In the genomic region with DNA sequence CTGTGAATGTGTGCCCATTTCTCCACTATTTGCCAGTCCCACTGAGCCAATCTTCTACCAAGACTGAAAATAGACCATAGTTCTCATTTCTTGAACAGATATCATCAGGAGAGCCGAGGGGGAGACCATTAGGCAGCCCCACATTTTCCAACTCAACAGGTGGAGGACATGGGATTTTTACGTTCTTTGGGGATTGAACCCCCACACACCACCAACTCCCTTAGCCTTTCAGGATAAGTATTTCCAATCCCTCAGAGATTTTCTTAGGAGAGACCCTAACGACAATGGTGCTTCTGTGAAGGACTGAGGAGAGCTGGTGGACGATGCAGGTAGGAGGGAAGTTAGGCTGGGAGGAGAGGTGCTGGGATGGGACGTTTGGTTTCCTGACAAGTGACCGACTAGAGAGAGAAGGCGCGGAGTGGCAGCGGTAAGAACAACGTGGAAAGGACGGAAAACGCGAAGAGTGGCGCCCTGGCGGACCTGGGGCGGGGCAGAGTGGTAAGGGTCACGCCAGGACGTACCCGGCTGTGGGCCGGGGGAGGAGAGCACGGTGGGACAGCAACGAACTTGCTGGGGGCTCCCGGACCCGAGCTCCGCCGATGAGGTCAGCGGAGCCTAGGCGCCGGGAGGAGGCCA, we compare ENCODE assay signal across 8 cellular contexts. TPM values are rescaled to one million over a fixed set of nuclear protein-coding genes. Genes with fewer than 3 reads are reported as not detected.
DNase-seq lines count a peak whose midpoint lies in the region; ATAC-seq and TF ChIP-seq lines count a peak whose summit lies in the region.

No MANE protein-coding gene starts in this region.

- H3K4me1 Mint-ChIP-seq in CD8-positive, alpha-beta T cell (ENCODE audit: low read depth): peaks cover 18% of the 10 kb centered on the region

- H3K27me3 ChIP-seq in CD8-positive, alpha-beta T cell (ENCODE audit: insufficient read depth, low read length): peaks cover 10% of the 10 kb centered on the region
- H3K27me3 ChIP-seq in Peyer's patch (peaks cover 0 to 4% of the 10 kb centered on the region in 2 donors), esophagus (ENCODE audit: control insufficient read depth in 1 of 2, insufficient read depth in 2 of 2, low read length in 2 of 2) (peaks cover 0 to 9% of the 10 kb centered on the region in 2 donors), neuron (ENCODE audit: insufficient read depth, low read length) (peaks cover 40% of the 10 kb centered on the region)

- H3K36me3 ChIP-seq in CD8-positive, alpha-beta T cell (ENCODE audit: insufficient read depth, low read length): no peaks in the 10 kb centered on the region
- H3K36me3 ChIP-seq in Peyer's patch (no peaks in the 10 kb centered on the region), esophagus (ENCODE audit: control insufficient read depth in 2 of 2, insufficient read depth in 2 of 2, low read length in 1 of 2) (no peaks in the 10 kb centered on the region), neuron (ENCODE audit: insufficient read depth, low read length) (no peaks in the 10 kb centered on the region)

- H3K4me3 Mint-ChIP-seq in CD8-positive, alpha-beta T cell: peak overlapping the region; percentile 85

- H3K36me3 Mint-ChIP-seq in CD8-positive, alpha-beta T cell: no peaks in the 10 kb centered on the region

- POLR2A ChIA-PET in CD8-positive, alpha-beta T cell (lab: Charles Lee): no interaction called here

- TF ChIP-seq CTCF in CD8-positive, alpha-beta T cell (IDR thresholded peaks at IDR 0.05): no peak
- TF ChIP-seq CTCF in Peyer's patch (IDR thresholded peaks at IDR 0.05): no peak

- TF ChIP-seq POLR2A in Peyer's patch (IDR thresholded peaks at IDR 0.05): no peak

- H3K27me3 Mint-ChIP-seq in CD8-positive, alpha-beta T cell (ENCODE audit: low read depth): peaks cover 48% of the 10 kb centered on the region

- ATAC-seq in CD8-positive, alpha-beta T cell: no peak
- ATAC-seq in GM21423 (IDR thresholded peaks at IDR 0.05; ENCODE audit: unreplicated experiment) (no peak), HG03378 (IDR thresholded peaks at IDR 0.05; ENCODE audit: unreplicated experiment) (no peak), GM21528 (IDR thresholded peaks at IDR 0.05; ENCODE audit: low FRiP score, unreplicated experiment) (no peak)

- H3K27ac ChIP-seq in CD8-positive, alpha-beta T cell (ENCODE audit: low read depth, low read length): no peak overlapping the region
- H3K27ac ChIP-seq in Peyer's patch (peak overlapping the region; percentile 48 to 73 (median 62)), esophagus (ENCODE audit: low read depth in 2 of 2, low read length in 1 of 2) (peak overlapping the region; percentile 20 to 35)

- H3K9me3 ChIP-seq in CD8-positive, alpha-beta T cell (ENCODE audit: low read length): no peaks in the 10 kb centered on the region
- H3K9me3 ChIP-seq in Peyer's patch (no peaks in the 10 kb centered on the region), esophagus (ENCODE audit: control insufficient read depth in 2 of 2, insufficient read depth in 1 of 2, low read depth in 1 of 2, low read length in 1 of 2) (no peaks in the 10 kb centered on the region), neuron (ENCODE audit: low read length) (no peaks in the 10 kb centered on the region)

- H2AFZ ChIP-seq in neuron (ENCODE audit: low read depth, low read length): peak overlapping the region; percentile 94

- no peaks in the 10 kb centered on the region for H3K4me1 ChIP-seq in CD8-positive, alpha-beta T cell (ENCODE audit: insufficient read depth, low read length)
- H3K4me1 ChIP-seq in Peyer's patch: peaks cover 0 to 22% (median 0%) of the 10 kb centered on the region in 4 donors
- H3K4me1 ChIP-seq in esophagus (ENCODE audit: control insufficient read depth in 2 of 2, insufficient read depth in 2 of 2, low read length in 1 of 2): peaks cover 0 to 2% of the 10 kb centered on the region in 2 donors
- H3K4me1 ChIP-seq in neuron (ENCODE audit: insufficient read depth, low read length): peaks cover 17% of the 10 kb centered on the region

- H3K9me3 Mint-ChIP-seq in CD8-positive, alpha-beta T cell: no peaks in the 10 kb centered on the region

- DNase-seq in CD8-positive, alpha-beta T cell: no peak
- DNase-seq in Peyer's patch: peak in 1 of 3 donors; percentile 45
- DNase-seq in stimulated activated CD4-positive, alpha-beta T cell treated with anti-CD3 and anti-CD28 coated beads, Interleukin-4, amount 100 ng/mL, for 1 hour: no peak

- intact Hi-C loops in CD8-positive, alpha-beta T cell (cut with DNase I, micrococcal nuclease): no loop called here

- CTCF ChIA-PET in CD8-positive, alpha-beta T cell (lab: Charles Lee): no interaction called here

- no peak overlapping the region for H3K27ac Mint-ChIP-seq in CD8-positive, alpha-beta T cell

- no peak overlapping the region for H3K4me3 ChIP-seq in CD8-positive, alpha-beta T cell (ENCODE audit: low read depth, low read length)
- H3K4me3 ChIP-seq in Peyer's patch: peak overlapping the region; percentile 38 to 77 (median 62)
- peak overlapping the region; percentile 69 to 72 for H3K4me3 ChIP-seq in esophagus (ENCODE audit: low read depth in 1 of 2, low read length in 2 of 2)
- peak overlapping the region; percentile 43 for H3K4me3 ChIP-seq in neuron (ENCODE audit: low read length)

- WGBS in esophagus, 2 donors: 6 to 7% methylated on average over 27 to 29 of the region's 29 CpGs

RNA-seq across cellular contexts. Expression of a gene that starts 0.7 kb away (rescaled TPM):
- not detected for total RNA-seq in CD8-positive, alpha-beta T cell
- total RNA-seq in Peyer's patch: 1 to 10 TPM in 3 of 4 donors, under 1 TPM in 1; 0.35 to 2.5 (median 1.4) TPM
- polyA plus RNA-seq in esophagus: under 1 TPM; 0.02 to 0.14 TPM
